Comparison of ENCODE assay signal across 1 cellular context in genomic region chr22:42269407-42270177, GRCh38.
TF ChIP-seq lines count a peak whose summit lies in the region.

No MANE protein-coding gene starts in this region.

TF ChIP-seq in HepG2, 621 proteins besides CTCF, POLR2A, EP300 and RAD21 (continued from another document and continues in another):
- TF ChIP-seq SMAD1 (CRISPR knock-in tag; IDR thresholded peaks at IDR 0.05; ENCODE audit: borderline replicate concordance, low read depth) (0 out of 2 replicates have a peak, but pooled peaks have one; percentile 56), ZNF576 (CRISPR knock-in tag; IDR thresholded peaks at IDR 0.05) (no peak), TBX3 (IDR thresholded peaks at IDR 0.05; ENCODE audit: borderline replicate concordance) (no peak), TEF (CRISPR knock-in tag; IDR thresholded peaks at IDR 0.05) (no peak), ZNF44 (CRISPR knock-in tag; IDR thresholded peaks at IDR 0.05) (no peak), MED8 (CRISPR knock-in tag; IDR thresholded peaks at IDR 0.05; ENCODE audit: insufficient replicate concordance) (peak; percentile 15), NCOA2 (CRISPR knock-in tag; IDR thresholded peaks at IDR 0.05) (peak; percentile 8; the same call in 1 of the 2 replicates), GABPA (IDR thresholded peaks at IDR 0.05; ENCODE audit: low read depth, low read length) (peak; percentile 56), GABPA (CRISPR knock-in tag; IDR thresholded peaks at IDR 0.05; ENCODE audit: low read depth) (peak; percentile 74), RBM22 (optimal IDR thresholded peaks at IDR 0.05; ENCODE audit: low read length) (no peak), ZNF629 (CRISPR knock-in tag; conservative IDR thresholded peaks at IDR 0.05) (no peak), ZNF563 (CRISPR knock-in tag; IDR thresholded peaks at IDR 0.05) (peak; percentile 88), PHF8 (CRISPR knock-in tag; IDR thresholded peaks at IDR 0.05) (peak; percentile 82), AHDC1 (CRISPR knock-in tag; IDR thresholded peaks at IDR 0.05; ENCODE audit: borderline replicate concordance) (no peak), JUND (CRISPR knock-in tag; IDR thresholded peaks at IDR 0.05) (no peak), HHEX (CRISPR knock-in tag; IDR thresholded peaks at IDR 0.05) (no peak), TIGD3 (CRISPR knock-in tag; IDR thresholded peaks at IDR 0.05; ENCODE audit: borderline replicate concordance) (no peak), MLLT10 (CRISPR knock-in tag; IDR thresholded peaks at IDR 0.05) (no peak), JUN (CRISPR knock-in tag; IDR thresholded peaks at IDR 0.05) (no peak), CEBPG (CRISPR knock-in tag; IDR thresholded peaks at IDR 0.05) (no peak), FOXK2 (IDR thresholded peaks at IDR 0.05) (no peak), SRY (CRISPR knock-in tag; IDR thresholded peaks at IDR 0.05) (peak; percentile 63; the same call in 1 of the 2 replicates), SP5 (CRISPR knock-in tag; IDR thresholded peaks at IDR 0.05; ENCODE audit: borderline replicate concordance, low read depth) (peak; percentile 66), SP140L (CRISPR knock-in tag; IDR thresholded peaks at IDR 0.05; ENCODE audit: borderline replicate concordance) (no peak), GLI4 (CRISPR knock-in tag; IDR thresholded peaks at IDR 0.05; ENCODE audit: borderline replicate concordance) (peak; percentile 52; the same call in 1 of the 2 replicates), ZNF740 (CRISPR knock-in tag; IDR thresholded peaks at IDR 0.05) (0 out of 2 replicates have a peak, but pooled peaks have one; percentile 20), ZNF784 (CRISPR knock-in tag; IDR thresholded peaks at IDR 0.05; ENCODE audit: borderline replicate concordance) (peak; percentile 72; the same call in 1 of the 2 replicates), KLF15 (CRISPR knock-in tag; IDR thresholded peaks at IDR 0.05; ENCODE audit: borderline replicate concordance) (no peak), ZNF235 (CRISPR knock-in tag; IDR thresholded peaks at IDR 0.05; ENCODE audit: borderline replicate concordance) (peak; percentile 45; the same call in 1 of the 2 replicates), ZBTB46 (CRISPR knock-in tag; IDR thresholded peaks at IDR 0.05; ENCODE audit: borderline replicate concordance) (no peak), ZBTB40 (IDR thresholded peaks at IDR 0.05) (no peak), ZBTB40 (CRISPR knock-in tag; IDR thresholded peaks at IDR 0.05) (peak; percentile 81), TRAFD1 (CRISPR knock-in tag; IDR thresholded peaks at IDR 0.05; ENCODE audit: borderline replicate concordance) (no peak)
